ENCODE assay signal across 1 cellular context in the genomic region with DNA sequence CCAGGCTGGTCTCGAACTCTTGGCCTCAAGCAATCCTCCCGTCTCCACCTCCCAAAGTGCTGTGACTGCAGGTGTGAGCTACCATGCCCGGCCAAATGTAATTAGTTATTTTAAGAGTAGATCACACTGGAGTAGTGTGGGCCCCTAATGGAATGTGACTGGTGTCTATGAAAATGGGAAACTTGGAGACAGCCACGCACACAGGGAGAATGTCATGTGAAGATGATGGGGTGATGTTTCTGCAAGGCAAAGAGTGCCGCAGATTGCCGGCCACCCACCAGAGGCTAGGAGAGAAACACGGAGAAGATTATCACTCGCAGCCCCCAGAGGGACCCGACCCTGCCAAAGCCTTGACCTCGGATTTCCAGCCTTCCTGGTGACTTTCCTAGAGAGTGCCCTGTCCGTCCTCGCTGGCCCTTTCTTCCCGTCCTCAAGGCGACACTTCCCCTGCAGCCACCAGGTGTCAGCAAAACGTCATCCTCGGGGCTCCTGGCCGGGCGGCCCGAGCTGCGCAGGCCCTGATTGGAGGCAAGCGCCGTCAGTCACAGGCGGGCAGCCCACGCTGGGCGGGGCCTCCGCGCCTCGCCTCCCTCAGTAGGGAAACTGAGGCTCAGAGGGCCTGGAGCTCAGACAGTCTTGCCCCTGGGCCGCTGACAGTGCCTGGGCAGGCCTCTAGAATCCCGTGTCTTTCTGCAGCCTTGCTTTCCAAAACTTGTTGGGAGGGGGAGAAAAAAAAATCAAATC.
TF ChIP-seq lines count a peak whose summit lies in the region.

No MANE protein-coding gene starts in this region.

TF ChIP-seq in H1, 55 proteins besides CTCF, POLR2A, EP300 and RAD21:
- TF ChIP-seq SUZ12 (IDR thresholded peaks at IDR 0.05; ENCODE audit: low read length) (no peak), CHD2 (IDR thresholded peaks at IDR 0.05; ENCODE audit: low read length) (peak; percentile 91), RFX5 (IDR thresholded peaks at IDR 0.05; ENCODE audit: borderline replicate concordance, low read depth, low read length) (0 out of 2 replicates have a peak, but pooled peaks have one; percentile 40), GTF2F1 (IDR thresholded peaks at IDR 0.05; ENCODE audit: borderline replicate concordance, low read depth, low read length) (no peak), SP2 (IDR thresholded peaks at IDR 0.05; ENCODE audit: low read length) (peak; percentile 69; the same call in 1 of the 2 replicates), SP1 (IDR thresholded peaks at IDR 0.05; ENCODE audit: low read depth, low read length) (peak; percentile 94), NANOG (IDR thresholded peaks at IDR 0.05; ENCODE audit: insufficient read depth, low read depth, low read length, poor library complexity, severe bottlenecking) (no peak), HDAC6 (IDR thresholded peaks at IDR 0.05; ENCODE audit: low read depth, low read length) (no peak), SIN3A (conservative IDR thresholded peaks at IDR 0.05 in 1 of 2, IDR thresholded peaks at IDR 0.05 in 1 of 2; ENCODE audit: low read depth in 1 of 2, low read length in 2 of 2) (0 out of 4 replicates have a peak, but pooled peaks of 1 of the 2 experiments have one; percentile 39), TAF1 (IDR thresholded peaks at IDR 0.05; ENCODE audit: low read depth, low read length) (no peak), TBP (IDR thresholded peaks at IDR 0.05; ENCODE audit: low read depth, low read length) (peak; percentile 14; the same call in 1 of the 2 replicates), BRCA1 (IDR thresholded peaks at IDR 0.05; ENCODE audit: low read depth, low read length) (peak; percentile 15; the same call in 1 of the 2 replicates), PHF8 (conservative IDR thresholded peaks at IDR 0.05; ENCODE audit: low read depth, low read length) (no peak), CTBP2 (IDR thresholded peaks at IDR 0.05; ENCODE audit: borderline replicate concordance, insufficient read depth, insufficient read length, low read length) (no peak), CREB1 (IDR thresholded peaks at IDR 0.05) (peak; percentile 62), BCL11A (IDR thresholded peaks at IDR 0.05; ENCODE audit: low read depth in 2 of 2, low read length in 2 of 2) (no peak), HDAC2 (IDR thresholded peaks at IDR 0.05; ENCODE audit: borderline replicate concordance in 1 of 2, low read depth in 2 of 2, low read length in 2 of 2) (no peak), GABPA (IDR thresholded peaks at IDR 0.05; ENCODE audit: borderline replicate concordance, insufficient read depth, low read length) (no peak), POLR2AphosphoS5 (IDR thresholded peaks at IDR 0.05; ENCODE audit: low read depth, low read length) (no peak), YY1 (IDR thresholded peaks at IDR 0.05; ENCODE audit: low read depth, low read length) (no peak), SAP30 (IDR thresholded peaks at IDR 0.05; ENCODE audit: insufficient read depth, insufficient replicate concordance, low read length) (no peak), KDM4A (IDR thresholded peaks at IDR 0.05; ENCODE audit: low read depth, low read length, severe bottlenecking) (no peak), RBBP5 (IDR thresholded peaks at IDR 0.05; ENCODE audit: borderline replicate concordance, low read depth, low read length) (no peak), EZH2 (IDR thresholded peaks at IDR 0.05; ENCODE audit: low read depth, low read length, severe bottlenecking) (no peak), EGR1 (IDR thresholded peaks at IDR 0.05; ENCODE audit: borderline replicate concordance, low read depth, low read length) (peak; percentile 51; the same call in 1 of the 2 replicates), FOSL1 (IDR thresholded peaks at IDR 0.05; ENCODE audit: insufficient read depth, low read depth, low read length) (no peak), NRF1 (IDR thresholded peaks at IDR 0.05; ENCODE audit: low read depth, low read length) (no peak), ZNF274 (IDR thresholded peaks at IDR 0.05; ENCODE audit: borderline replicate concordance, extremely low read depth, low read length) (no peak), CBX5 (IDR thresholded peaks at IDR 0.05; ENCODE audit: low read depth, low read length) (no peak), SP4 (IDR thresholded peaks at IDR 0.05; ENCODE audit: low read length) (no peak), SIRT6 (IDR thresholded peaks at IDR 0.05; ENCODE audit: low read length) (no peak), CEBPB (IDR thresholded peaks at IDR 0.05; ENCODE audit: low read depth, low read length) (no peak), TCF12 (IDR thresholded peaks at IDR 0.05; ENCODE audit: low read depth, low read length) (no peak), POU5F1 (IDR thresholded peaks at IDR 0.05; ENCODE audit: low read depth, low read length) (no peak), TAF7 (optimal IDR thresholded peaks at IDR 0.05; ENCODE audit: borderline replicate concordance, low read depth, low read length) (no peak), TEAD4 (IDR thresholded peaks at IDR 0.05; ENCODE audit: low read depth, low read length) (no peak), SIX5 (IDR thresholded peaks at IDR 0.05; ENCODE audit: low read depth, low read length) (no peak), RNF2 (IDR thresholded peaks at IDR 0.05; ENCODE audit: borderline replicate concordance, low read depth, low read length, missing control alignments, poor library complexity, severe bottlenecking) (no peak), CHD1 (IDR thresholded peaks at IDR 0.05; ENCODE audit: low read depth, low read length) (no peak), MAFK (IDR thresholded peaks at IDR 0.05; ENCODE audit: low read depth, low read length) (no peak), RXRA (IDR thresholded peaks at IDR 0.05; ENCODE audit: insufficient read depth, low read depth, low read length) (no peak), CBX8 (IDR thresholded peaks at IDR 0.05; ENCODE audit: borderline replicate concordance, low read depth, low read length) (no peak), JUND (IDR thresholded peaks at IDR 0.05; ENCODE audit: low read length) (no peak)
- TF ChIP-seq, protein P1, sequence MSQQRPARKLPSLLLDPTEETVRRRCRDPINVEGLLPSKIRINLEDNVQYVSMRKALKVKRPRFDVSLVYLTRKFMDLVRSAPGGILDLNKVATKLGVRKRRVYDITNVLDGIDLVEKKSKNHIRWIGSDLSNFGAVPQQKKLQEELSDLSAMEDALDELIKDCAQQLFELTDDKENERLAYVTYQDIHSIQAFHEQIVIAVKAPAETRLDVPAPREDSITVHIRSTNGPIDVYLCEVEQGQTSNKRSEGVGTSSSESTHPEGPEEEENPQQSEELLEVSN (IDR thresholded peaks at IDR 0.05), result no peak
- TF ChIP-seq, protein P2, sequence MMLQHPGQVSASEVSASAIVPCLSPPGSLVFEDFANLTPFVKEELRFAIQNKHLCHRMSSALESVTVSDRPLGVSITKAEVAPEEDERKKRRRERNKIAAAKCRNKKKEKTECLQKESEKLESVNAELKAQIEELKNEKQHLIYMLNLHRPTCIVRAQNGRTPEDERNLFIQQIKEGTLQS (IDR thresholded peaks at IDR 0.05; ENCODE audit: insufficient read depth, low read depth, low read length), result no peak
- TF ChIP-seq, protein P3, sequence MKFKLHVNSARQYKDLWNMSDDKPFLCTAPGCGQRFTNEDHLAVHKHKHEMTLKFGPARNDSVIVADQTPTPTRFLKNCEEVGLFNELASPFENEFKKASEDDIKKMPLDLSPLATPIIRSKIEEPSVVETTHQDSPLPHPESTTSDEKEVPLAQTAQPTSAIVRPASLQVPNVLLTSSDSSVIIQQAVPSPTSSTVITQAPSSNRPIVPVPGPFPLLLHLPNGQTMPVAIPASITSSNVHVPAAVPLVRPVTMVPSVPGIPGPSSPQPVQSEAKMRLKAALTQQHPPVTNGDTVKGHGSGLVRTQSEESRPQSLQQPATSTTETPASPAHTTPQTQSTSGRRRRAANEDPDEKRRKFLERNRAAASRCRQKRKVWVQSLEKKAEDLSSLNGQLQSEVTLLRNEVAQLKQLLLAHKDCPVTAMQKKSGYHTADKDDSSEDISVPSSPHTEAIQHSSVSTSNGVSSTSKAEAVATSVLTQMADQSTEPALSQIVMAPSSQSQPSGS (IDR thresholded peaks at IDR 0.05; ENCODE audit: low read length), result no peak
- TF ChIP-seq, protein P4, sequence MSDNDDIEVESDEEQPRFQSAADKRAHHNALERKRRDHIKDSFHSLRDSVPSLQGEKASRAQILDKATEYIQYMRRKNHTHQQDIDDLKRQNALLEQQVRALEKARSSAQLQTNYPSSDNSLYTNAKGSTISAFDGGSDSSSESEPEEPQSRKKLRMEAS (IDR thresholded peaks at IDR 0.05), result peak; percentile 25; the same call in 1 of the 2 replicates
- TF ChIP-seq, protein P5, sequence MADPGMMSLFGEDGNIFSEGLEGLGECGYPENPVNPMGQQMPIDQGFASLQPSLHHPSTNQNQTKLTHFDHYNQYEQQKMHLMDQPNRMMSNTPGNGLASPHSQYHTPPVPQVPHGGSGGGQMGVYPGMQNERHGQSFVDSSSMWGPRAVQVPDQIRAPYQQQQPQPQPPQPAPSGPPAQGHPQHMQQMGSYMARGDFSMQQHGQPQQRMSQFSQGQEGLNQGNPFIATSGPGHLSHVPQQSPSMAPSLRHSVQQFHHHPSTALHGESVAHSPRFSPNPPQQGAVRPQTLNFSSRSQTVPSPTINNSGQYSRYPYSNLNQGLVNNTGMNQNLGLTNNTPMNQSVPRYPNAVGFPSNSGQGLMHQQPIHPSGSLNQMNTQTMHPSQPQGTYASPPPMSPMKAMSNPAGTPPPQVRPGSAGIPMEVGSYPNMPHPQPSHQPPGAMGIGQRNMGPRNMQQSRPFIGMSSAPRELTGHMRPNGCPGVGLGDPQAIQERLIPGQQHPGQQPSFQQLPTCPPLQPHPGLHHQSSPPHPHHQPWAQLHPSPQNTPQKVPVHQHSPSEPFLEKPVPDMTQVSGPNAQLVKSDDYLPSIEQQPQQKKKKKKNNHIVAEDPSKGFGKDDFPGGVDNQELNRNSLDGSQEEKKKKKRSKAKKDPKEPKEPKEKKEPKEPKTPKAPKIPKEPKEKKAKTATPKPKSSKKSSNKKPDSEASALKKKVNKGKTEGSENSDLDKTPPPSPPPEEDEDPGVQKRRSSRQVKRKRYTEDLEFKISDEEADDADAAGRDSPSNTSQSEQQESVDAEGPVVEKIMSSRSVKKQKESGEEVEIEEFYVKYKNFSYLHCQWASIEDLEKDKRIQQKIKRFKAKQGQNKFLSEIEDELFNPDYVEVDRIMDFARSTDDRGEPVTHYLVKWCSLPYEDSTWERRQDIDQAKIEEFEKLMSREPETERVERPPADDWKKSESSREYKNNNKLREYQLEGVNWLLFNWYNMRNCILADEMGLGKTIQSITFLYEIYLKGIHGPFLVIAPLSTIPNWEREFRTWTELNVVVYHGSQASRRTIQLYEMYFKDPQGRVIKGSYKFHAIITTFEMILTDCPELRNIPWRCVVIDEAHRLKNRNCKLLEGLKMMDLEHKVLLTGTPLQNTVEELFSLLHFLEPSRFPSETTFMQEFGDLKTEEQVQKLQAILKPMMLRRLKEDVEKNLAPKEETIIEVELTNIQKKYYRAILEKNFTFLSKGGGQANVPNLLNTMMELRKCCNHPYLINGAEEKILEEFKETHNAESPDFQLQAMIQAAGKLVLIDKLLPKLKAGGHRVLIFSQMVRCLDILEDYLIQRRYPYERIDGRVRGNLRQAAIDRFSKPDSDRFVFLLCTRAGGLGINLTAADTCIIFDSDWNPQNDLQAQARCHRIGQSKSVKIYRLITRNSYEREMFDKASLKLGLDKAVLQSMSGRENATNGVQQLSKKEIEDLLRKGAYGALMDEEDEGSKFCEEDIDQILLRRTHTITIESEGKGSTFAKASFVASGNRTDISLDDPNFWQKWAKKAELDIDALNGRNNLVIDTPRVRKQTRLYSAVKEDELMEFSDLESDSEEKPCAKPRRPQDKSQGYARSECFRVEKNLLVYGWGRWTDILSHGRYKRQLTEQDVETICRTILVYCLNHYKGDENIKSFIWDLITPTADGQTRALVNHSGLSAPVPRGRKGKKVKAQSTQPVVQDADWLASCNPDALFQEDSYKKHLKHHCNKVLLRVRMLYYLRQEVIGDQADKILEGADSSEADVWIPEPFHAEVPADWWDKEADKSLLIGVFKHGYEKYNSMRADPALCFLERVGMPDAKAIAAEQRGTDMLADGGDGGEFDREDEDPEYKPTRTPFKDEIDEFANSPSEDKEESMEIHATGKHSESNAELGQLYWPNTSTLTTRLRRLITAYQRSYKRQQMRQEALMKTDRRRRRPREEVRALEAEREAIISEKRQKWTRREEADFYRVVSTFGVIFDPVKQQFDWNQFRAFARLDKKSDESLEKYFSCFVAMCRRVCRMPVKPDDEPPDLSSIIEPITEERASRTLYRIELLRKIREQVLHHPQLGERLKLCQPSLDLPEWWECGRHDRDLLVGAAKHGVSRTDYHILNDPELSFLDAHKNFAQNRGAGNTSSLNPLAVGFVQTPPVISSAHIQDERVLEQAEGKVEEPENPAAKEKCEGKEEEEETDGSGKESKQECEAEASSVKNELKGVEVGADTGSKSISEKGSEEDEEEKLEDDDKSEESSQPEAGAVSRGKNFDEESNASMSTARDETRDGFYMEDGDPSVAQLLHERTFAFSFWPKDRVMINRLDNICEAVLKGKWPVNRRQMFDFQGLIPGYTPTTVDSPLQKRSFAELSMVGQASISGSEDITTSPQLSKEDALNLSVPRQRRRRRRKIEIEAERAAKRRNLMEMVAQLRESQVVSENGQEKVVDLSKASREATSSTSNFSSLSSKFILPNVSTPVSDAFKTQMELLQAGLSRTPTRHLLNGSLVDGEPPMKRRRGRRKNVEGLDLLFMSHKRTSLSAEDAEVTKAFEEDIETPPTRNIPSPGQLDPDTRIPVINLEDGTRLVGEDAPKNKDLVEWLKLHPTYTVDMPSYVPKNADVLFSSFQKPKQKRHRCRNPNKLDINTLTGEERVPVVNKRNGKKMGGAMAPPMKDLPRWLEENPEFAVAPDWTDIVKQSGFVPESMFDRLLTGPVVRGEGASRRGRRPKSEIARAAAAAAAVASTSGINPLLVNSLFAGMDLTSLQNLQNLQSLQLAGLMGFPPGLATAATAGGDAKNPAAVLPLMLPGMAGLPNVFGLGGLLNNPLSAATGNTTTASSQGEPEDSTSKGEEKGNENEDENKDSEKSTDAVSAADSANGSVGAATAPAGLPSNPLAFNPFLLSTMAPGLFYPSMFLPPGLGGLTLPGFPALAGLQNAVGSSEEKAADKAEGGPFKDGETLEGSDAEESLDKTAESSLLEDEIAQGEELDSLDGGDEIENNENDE (IDR thresholded peaks at IDR 0.05; ENCODE audit: insufficient replicate concordance, low read length), result no peak
- TF ChIP-seq, protein P6, sequence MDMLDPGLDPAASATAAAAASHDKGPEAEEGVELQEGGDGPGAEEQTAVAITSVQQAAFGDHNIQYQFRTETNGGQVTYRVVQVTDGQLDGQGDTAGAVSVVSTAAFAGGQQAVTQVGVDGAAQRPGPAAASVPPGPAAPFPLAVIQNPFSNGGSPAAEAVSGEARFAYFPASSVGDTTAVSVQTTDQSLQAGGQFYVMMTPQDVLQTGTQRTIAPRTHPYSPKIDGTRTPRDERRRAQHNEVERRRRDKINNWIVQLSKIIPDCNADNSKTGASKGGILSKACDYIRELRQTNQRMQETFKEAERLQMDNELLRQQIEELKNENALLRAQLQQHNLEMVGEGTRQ (IDR thresholded peaks at IDR 0.05; ENCODE audit: low read length), result no peak
